In genomic region chr10:58358947-58359346, GRCh38 we compare ENCODE assay signal across 29 cellular contexts.
"Had no signal": no experiment of that assay in that cellular context is flagged by ENCODE, and none has a peak within 500 bp of the region (broad histone marks: within the 10 kb centered on the region; RNA-seq: fewer than 3 reads in every experiment).

No MANE protein-coding gene starts in this region.

- H3K4me3 Mint-ChIP-seq: activated B cell treated with CpG ODN at 0.5 μM for 24 hours; activated CD4-positive, alpha-beta memory T cell treated with anti-CD3 and anti-CD28 coated beads for 36 hours; activated naive CD4-positive, alpha-beta T cell treated with anti-CD3 and anti-CD28 coated beads, Interleukin-2, amount 10 ng/mL, durations not matched to agents 7 days and 5 days; activated naive CD8-positive, alpha-beta T cell; activated naive CD8-positive, alpha-beta T cell treated with anti-CD3 and anti-CD28 coated beads, Interleukin-2, amount 50 U/mL, for 24 hours; activated T-cell treated with anti-CD3 and anti-CD28 coated beads, Interleukin-2, amount 50 U/mL, for 4 hours; activated T-helper 1 cell treated with anti-CD3 and anti-CD28 coated beads, Interleukin-12 subunit alpha, Interleukin-12 subunit beta, Interleukin-2, Interleukin-4 antibody, amounts not matched to agents 30 ng/mL and 10 ng/mL and 1 ng/mL, durations not matched to agents 14 hours and 24 hours and 36 hours had no signal

- H3K27ac Mint-ChIP-seq: activated CD4-positive, alpha-beta memory T cell treated with anti-CD3 and anti-CD28 coated beads for 36 hours; activated naive CD4-positive, alpha-beta T cell treated with anti-CD3 and anti-CD28 coated beads, Interleukin-2, amount 10 ng/mL, durations not matched to agents 7 days and 5 days; activated naive CD8-positive, alpha-beta T cell; activated naive CD8-positive, alpha-beta T cell treated with anti-CD3 and anti-CD28 coated beads, Interleukin-2, amount 50 U/mL, for 24 hours; activated T-helper 1 cell treated with anti-CD3 and anti-CD28 coated beads, Interleukin-12 subunit alpha, Interleukin-12 subunit beta, Interleukin-2, Interleukin-4 antibody, amounts not matched to agents 30 ng/mL and 10 ng/mL and 1 ng/mL, durations not matched to agents 14 hours and 24 hours and 36 hours had no signal

- H3K9me3 Mint-ChIP-seq: activated B cell treated with CpG ODN at 0.5 μM for 24 hours; activated CD4-positive, alpha-beta memory T cell treated with anti-CD3 and anti-CD28 coated beads for 36 hours; activated naive CD4-positive, alpha-beta T cell treated with anti-CD3 and anti-CD28 coated beads, Interleukin-2, amount 10 ng/mL, durations not matched to agents 7 days and 5 days; activated naive CD8-positive, alpha-beta T cell treated with anti-CD3 and anti-CD28 coated beads, Interleukin-2, amount 50 U/mL, for 24 hours; activated T-cell treated with anti-CD3 and anti-CD28 coated beads, Interleukin-2, amount 50 U/mL, for 4 hours; activated T-helper 1 cell treated with anti-CD3 and anti-CD28 coated beads, Interleukin-12 subunit alpha, Interleukin-12 subunit beta, Interleukin-2, Interleukin-4 antibody, amounts not matched to agents 30 ng/mL and 10 ng/mL and 1 ng/mL, durations not matched to agents 14 hours and 24 hours and 36 hours; brain had no signal

- H3K4me3 ChIP-seq: K562, PC-9 had no signal

- ATAC-seq: activated naive CD8-positive, alpha-beta T cell treated with anti-CD3 and anti-CD28 coated beads, Interleukin-2, amount 50 U/mL, for 24 hours; activated T-cell treated with anti-CD3 and anti-CD28 coated beads, Interleukin-2, amount 50 U/mL, for 4 hours; K562 had no signal

- H3K27me3 Mint-ChIP-seq: activated B cell treated with CpG ODN at 0.5 μM for 24 hours; activated CD4-positive, alpha-beta memory T cell treated with anti-CD3 and anti-CD28 coated beads for 36 hours; activated naive CD4-positive, alpha-beta T cell treated with anti-CD3 and anti-CD28 coated beads, Interleukin-2, amount 10 ng/mL, durations not matched to agents 7 days and 5 days; activated naive CD8-positive, alpha-beta T cell; activated naive CD8-positive, alpha-beta T cell treated with anti-CD3 and anti-CD28 coated beads, Interleukin-2, amount 50 U/mL, for 24 hours; brain had no signal

- DNase-seq: activated B cell treated with CpG ODN at 0.5 μM for 24 hours; activated CD4-positive, alpha-beta memory T cell treated with anti-CD3 and anti-CD28 coated beads for 36 hours; activated CD4-positive, alpha-beta T cell treated with anti-CD3 and anti-CD28 coated beads for 4 hours; activated CD4-positive, alpha-beta T cell treated with anti-CD3 and anti-CD28 coated beads, Interleukin-2, amount 50 U/mL, for 1 hour; activated CD4-positive, CD25-positive, alpha-beta regulatory T cell treated with anti-CD3 and anti-CD28 coated beads, Interleukin-2, amount 50 U/mL, for 72 hours; activated CD8-positive, alpha-beta memory T cell treated with anti-CD3 and anti-CD28 coated beads, Interleukin-2, amount 50 U/mL, for 4 hours; activated effector memory CD4-positive, alpha-beta T cell treated with Interleukin-2 at 50 U/mL for 16 hours; activated naive CD4-positive, alpha-beta T cell treated with anti-CD3 and anti-CD28 coated beads, Interleukin-2, amount 10 ng/mL, durations not matched to agents 7 days and 5 days; activated naive CD8-positive, alpha-beta T cell treated with anti-CD3 and anti-CD28 coated beads, Interleukin-2, amount 50 U/mL, for 24 hours; activated T-cell treated with anti-CD3 and anti-CD28 coated beads for 4 hours; activated T-cell treated with anti-CD3 and anti-CD28 coated beads, Interleukin-2, amount 50 U/mL, for 4 hours; anterior cingulate cortex; NCI-H1105; NCI-H1417 treated with DMSO at 0.1 percent for 48 hours; NCI-H2029; NCI-H345; NCI-H526; NCI-H748 treated with DMSO at 0.1 percent for 48 hours; NK-92 treated with Interleukin-12 subunit alpha and Interleukin-12 subunit beta, amount 100 ng/mL, for 24 hours; PC-9; Right ventricle myocardium superior; SW 1271; T-helper 1 cell; T-helper 2 cell; T-helper 9 cell had no signal
